In genomic region chr4:122475233-122475632, GRCh38 we compare ENCODE assay signal across 9 cellular contexts. TPM values are rescaled to one million over a fixed set of nuclear protein-coding genes. Genes with fewer than 3 reads are reported as not detected.
"Had no signal": no experiment of that assay in that cellular context is flagged by ENCODE, and none has a peak within 500 bp of the region (broad histone marks: within the 10 kb centered on the region; RNA-seq: fewer than 3 reads in every experiment).

No MANE protein-coding gene starts in this region.

- DNase-seq: GDM1, GF-D8 had no signal

- FAIRE-seq: G401.6, GM12878, GM12891, GM12892, GM18507, GM19239 had no signal

- H3K4me3 ChIP-seq: GM12878 had no signal

- ATAC-seq: GM12878 had no signal

RNA-seq across cellular contexts. Expression of gene IL2, which starts 18.7 kb away (rescaled TPM):
- total RNA-seq: G401 had no signal
- polyA plus RNA-seq: GM12878 had no signal
